In genomic region chr6:157787080-157787479, GRCh38 we compare ENCODE assay signal across 1 cellular context.
TF ChIP-seq lines count a peak whose summit lies in the region.

No MANE protein-coding gene starts in this region.

TF ChIP-seq in HepG2, 621 proteins besides CTCF, POLR2A, EP300 and RAD21 (continued from another document and continues in another):
- TF ChIP-seq ASH2L (IDR thresholded peaks at IDR 0.05; ENCODE audit: insufficient read length, low read depth, low read length) = no peak
- TF ChIP-seq, protein P1, sequence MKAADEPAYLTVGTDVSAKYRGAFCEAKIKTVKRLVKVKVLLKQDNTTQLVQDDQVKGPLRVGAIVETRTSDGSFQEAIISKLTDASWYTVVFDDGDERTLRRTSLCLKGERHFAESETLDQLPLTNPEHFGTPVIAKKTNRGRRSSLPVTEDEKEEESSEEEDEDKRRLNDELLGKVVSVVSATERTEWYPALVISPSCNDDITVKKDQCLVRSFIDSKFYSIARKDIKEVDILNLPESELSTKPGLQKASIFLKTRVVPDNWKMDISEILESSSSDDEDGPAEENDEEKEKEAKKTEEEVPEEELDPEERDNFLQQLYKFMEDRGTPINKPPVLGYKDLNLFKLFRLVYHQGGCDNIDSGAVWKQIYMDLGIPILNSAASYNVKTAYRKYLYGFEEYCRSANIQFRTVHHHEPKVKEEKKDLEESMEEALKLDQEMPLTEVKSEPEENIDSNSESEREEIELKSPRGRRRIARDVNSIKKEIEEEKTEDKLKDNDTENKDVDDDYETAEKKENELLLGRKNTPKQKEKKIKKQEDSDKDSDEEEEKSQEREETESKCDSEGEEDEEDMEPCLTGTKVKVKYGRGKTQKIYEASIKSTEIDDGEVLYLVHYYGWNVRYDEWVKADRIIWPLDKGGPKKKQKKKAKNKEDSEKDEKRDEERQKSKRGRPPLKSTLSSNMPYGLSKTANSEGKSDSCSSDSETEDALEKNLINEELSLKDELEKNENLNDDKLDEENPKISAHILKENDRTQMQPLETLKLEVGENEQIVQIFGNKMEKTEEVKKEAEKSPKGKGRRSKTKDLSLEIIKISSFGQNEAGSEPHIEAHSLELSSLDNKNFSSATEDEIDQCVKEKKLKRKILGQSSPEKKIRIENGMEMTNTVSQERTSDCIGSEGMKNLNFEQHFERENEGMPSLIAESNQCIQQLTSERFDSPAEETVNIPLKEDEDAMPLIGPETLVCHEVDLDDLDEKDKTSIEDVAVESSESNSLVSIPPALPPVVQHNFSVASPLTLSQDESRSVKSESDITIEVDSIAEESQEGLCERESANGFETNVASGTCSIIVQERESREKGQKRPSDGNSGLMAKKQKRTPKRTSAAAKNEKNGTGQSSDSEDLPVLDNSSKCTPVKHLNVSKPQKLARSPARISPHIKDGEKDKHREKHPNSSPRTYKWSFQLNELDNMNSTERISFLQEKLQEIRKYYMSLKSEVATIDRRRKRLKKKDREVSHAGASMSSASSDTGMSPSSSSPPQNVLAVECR (CRISPR knock-in tag; IDR thresholded peaks at IDR 0.05; ENCODE audit: borderline replicate concordance) = no peak; the same call in 1 of the 2 replicates
- TF ChIP-seq FUBP1 (CRISPR knock-in tag; IDR thresholded peaks at IDR 0.05; ENCODE audit: borderline replicate concordance) = no peak
- no peak for TF ChIP-seq GLMP (CRISPR knock-in tag; IDR thresholded peaks at IDR 0.05; ENCODE audit: borderline replicate concordance)
- TF ChIP-seq HNRNPLL (IDR thresholded peaks at IDR 0.05; ENCODE audit: low read depth, low read length, poor library complexity, severe bottlenecking) = no peak
- no peak for TF ChIP-seq ZNF253 (CRISPR knock-in tag; IDR thresholded peaks at IDR 0.05; ENCODE audit: borderline replicate concordance)
- peak; percentile 79 for TF ChIP-seq CEBPG (CRISPR knock-in tag; IDR thresholded peaks at IDR 0.05)
- TF ChIP-seq ZNF768 (CRISPR knock-in tag; IDR thresholded peaks at IDR 0.05) = no peak
- TF ChIP-seq ZNF557 (CRISPR knock-in tag; IDR thresholded peaks at IDR 0.05) = no peak
- TF ChIP-seq, protein P2, sequence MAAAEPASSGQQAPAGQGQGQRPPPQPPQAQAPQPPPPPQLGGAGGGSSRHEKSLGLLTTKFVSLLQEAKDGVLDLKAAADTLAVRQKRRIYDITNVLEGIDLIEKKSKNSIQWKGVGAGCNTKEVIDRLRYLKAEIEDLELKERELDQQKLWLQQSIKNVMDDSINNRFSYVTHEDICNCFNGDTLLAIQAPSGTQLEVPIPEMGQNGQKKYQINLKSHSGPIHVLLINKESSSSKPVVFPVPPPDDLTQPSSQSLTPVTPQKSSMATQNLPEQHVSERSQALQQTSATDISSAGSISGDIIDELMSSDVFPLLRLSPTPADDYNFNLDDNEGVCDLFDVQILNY (CRISPR knock-in tag; conservative IDR thresholded peaks at IDR 0.05) = no peak
- TF ChIP-seq BRD4 (CRISPR knock-in tag; IDR thresholded peaks at IDR 0.05) = no peak
- TF ChIP-seq AHR (CRISPR knock-in tag; IDR thresholded peaks at IDR 0.05) = no peak
- no peak for TF ChIP-seq ZNF263 (CRISPR knock-in tag; IDR thresholded peaks at IDR 0.05)
- TF ChIP-seq ZNF543 (CRISPR knock-in tag; IDR thresholded peaks at IDR 0.05) = no peak
- no peak for TF ChIP-seq ZNF747 (CRISPR knock-in tag; IDR thresholded peaks at IDR 0.05; ENCODE audit: borderline replicate concordance)
- no peak for TF ChIP-seq SPEN (CRISPR knock-in tag; IDR thresholded peaks at IDR 0.05; ENCODE audit: low read depth)
- no peak for TF ChIP-seq ZBTB25 (CRISPR knock-in tag; IDR thresholded peaks at IDR 0.05)
- TF ChIP-seq NFIB (CRISPR knock-in tag; IDR thresholded peaks at IDR 0.05; ENCODE audit: borderline replicate concordance) = no peak
- TF ChIP-seq ZC3H4 (CRISPR knock-in tag; IDR thresholded peaks at IDR 0.05; ENCODE audit: borderline replicate concordance) = no peak
- peak; percentile 85 for TF ChIP-seq ZMYM4 (CRISPR knock-in tag; IDR thresholded peaks at IDR 0.05)
- no peak for TF ChIP-seq MZF1 (CRISPR knock-in tag; IDR thresholded peaks at IDR 0.05; ENCODE audit: borderline replicate concordance)
- no peak for TF ChIP-seq ZNF678 (CRISPR knock-in tag; IDR thresholded peaks at IDR 0.05)
- no peak for TF ChIP-seq POLR2AphosphoS2 (IDR thresholded peaks at IDR 0.05; ENCODE audit: low read depth, low read length)
- no peak for TF ChIP-seq SOX5 (CRISPR knock-in tag; IDR thresholded peaks at IDR 0.05; ENCODE audit: borderline replicate concordance)
- TF ChIP-seq GRHL1 (CRISPR knock-in tag; conservative IDR thresholded peaks at IDR 0.05) = no peak
- TF ChIP-seq SOX13 (IDR thresholded peaks at IDR 0.05) = no peak
- no peak for TF ChIP-seq SOX13 (CRISPR knock-in tag; conservative IDR thresholded peaks at IDR 0.05 in 1 of 2, IDR thresholded peaks at IDR 0.05 in 1 of 2)
- no peak for TF ChIP-seq ZIK1 (CRISPR knock-in tag; IDR thresholded peaks at IDR 0.05; ENCODE audit: borderline replicate concordance, low read depth)
- no peak for TF ChIP-seq ZNF782 (CRISPR knock-in tag; IDR thresholded peaks at IDR 0.05; ENCODE audit: borderline replicate concordance)
- no peak for TF ChIP-seq MIXL1 (CRISPR knock-in tag; IDR thresholded peaks at IDR 0.05)
- peak; percentile 44; the same call in 1 of the 2 replicates for TF ChIP-seq EHMT2 (IDR thresholded peaks at IDR 0.05; ENCODE audit: borderline replicate concordance, low read depth, low read length)
- no peak for TF ChIP-seq BCL6 (CRISPR knock-in tag; IDR thresholded peaks at IDR 0.05)
- no peak for TF ChIP-seq PAF1 (CRISPR knock-in tag; IDR thresholded peaks at IDR 0.05)
- TF ChIP-seq, protein P3, sequence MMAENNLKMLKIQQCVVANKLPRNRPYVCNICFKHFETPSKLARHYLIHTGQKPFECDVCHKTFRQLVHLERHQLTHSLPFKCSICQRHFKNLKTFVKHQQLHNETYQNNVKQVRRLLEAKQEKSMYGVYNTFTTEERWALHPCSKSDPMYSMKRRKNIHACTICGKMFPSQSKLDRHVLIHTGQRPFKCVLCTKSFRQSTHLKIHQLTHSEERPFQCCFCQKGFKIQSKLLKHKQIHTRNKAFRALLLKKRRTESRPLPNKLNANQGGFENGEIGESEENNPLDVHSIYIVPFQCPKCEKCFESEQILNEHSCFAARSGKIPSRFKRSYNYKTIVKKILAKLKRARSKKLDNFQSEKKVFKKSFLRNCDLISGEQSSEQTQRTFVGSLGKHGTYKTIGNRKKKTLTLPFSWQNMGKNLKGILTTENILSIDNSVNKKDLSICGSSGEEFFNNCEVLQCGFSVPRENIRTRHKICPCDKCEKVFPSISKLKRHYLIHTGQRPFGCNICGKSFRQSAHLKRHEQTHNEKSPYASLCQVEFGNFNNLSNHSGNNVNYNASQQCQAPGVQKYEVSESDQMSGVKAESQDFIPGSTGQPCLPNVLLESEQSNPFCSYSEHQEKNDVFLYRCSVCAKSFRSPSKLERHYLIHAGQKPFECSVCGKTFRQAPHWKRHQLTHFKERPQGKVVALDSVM (CRISPR knock-in tag; IDR thresholded peaks at IDR 0.05) = 0 out of 2 replicates have a peak, but pooled peaks have one; percentile 31
- no peak for TF ChIP-seq ARID3A (IDR thresholded peaks at IDR 0.05; ENCODE audit: low read depth, low read length)
- TF ChIP-seq ZNF282 (IDR thresholded peaks at IDR 0.05; ENCODE audit: partially characterized antibody) = no peak
- TF ChIP-seq HOMEZ (CRISPR knock-in tag; IDR thresholded peaks at IDR 0.05; ENCODE audit: low read depth) = peak; percentile 43; the same call in 1 of the 2 replicates
- no peak for TF ChIP-seq ZNF383 (CRISPR knock-in tag; IDR thresholded peaks at IDR 0.05; ENCODE audit: borderline replicate concordance)
- TF ChIP-seq ZNF562 (CRISPR knock-in tag; IDR thresholded peaks at IDR 0.05; ENCODE audit: borderline replicate concordance) = no peak
- no peak for TF ChIP-seq KAT2B (IDR thresholded peaks at IDR 0.05; ENCODE audit: borderline replicate concordance, low read depth, low read length)
- TF ChIP-seq, protein P4, sequence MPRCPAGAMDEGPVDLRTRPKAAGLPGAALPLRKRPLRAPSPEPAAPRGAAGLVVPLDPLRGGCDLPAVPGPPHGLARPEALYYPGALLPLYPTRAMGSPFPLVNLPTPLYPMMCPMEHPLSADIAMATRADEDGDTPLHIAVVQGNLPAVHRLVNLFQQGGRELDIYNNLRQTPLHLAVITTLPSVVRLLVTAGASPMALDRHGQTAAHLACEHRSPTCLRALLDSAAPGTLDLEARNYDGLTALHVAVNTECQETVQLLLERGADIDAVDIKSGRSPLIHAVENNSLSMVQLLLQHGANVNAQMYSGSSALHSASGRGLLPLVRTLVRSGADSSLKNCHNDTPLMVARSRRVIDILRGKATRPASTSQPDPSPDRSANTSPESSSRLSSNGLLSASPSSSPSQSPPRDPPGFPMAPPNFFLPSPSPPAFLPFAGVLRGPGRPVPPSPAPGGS (CRISPR knock-in tag; IDR thresholded peaks at IDR 0.05) = no peak
- TF ChIP-seq GPBP1L1 (CRISPR knock-in tag; IDR thresholded peaks at IDR 0.05) = no peak
- no peak for TF ChIP-seq TAF1 (CRISPR knock-in tag; IDR thresholded peaks at IDR 0.05)
